Comparison of ENCODE assay signal across 14 cellular contexts in the genomic region with DNA sequence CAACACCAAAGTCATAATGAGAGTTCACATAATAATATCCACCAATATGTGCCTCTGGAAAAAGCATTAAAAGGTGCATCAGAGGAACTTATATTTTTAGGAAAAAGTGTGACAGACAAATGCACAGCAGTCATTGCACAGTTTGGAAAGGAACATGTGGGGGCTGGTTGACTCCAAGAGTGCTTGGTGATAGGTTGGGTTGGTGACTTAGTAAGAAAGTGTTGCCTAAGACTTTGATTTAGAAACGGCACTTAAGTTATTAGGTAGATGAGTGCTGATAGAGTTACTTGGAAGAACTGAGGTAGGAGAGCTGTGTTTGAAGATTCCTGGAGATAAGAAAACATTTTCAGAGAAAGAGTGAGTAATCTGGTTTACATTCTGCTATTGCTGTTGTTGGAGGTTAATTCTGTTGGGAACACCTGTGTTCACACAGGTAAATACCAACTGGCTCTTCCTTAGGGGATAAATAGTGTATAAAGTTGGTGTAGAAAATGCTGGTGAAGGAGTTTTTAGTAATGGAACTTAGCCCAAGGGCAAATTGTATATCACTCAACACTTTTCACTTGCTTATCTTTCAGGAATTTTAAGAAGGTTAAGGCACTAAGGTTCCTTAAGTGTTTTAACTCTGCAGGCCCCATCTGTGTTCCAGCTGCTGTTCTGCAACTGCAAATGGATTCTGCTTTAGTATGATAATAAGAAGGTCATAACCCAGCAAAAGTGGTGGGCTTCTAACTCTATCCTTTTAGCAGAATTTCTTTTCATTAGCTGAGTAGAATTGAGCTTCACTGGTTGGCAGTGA.
"Had no signal": no experiment of that assay in that cellular context is flagged by ENCODE, and none has a peak within 500 bp of the region (broad histone marks: within the 10 kb centered on the region; RNA-seq: fewer than 3 reads in every experiment).

No MANE protein-coding gene starts in this region.

- DNase-seq: activated effector memory CD4-positive, alpha-beta T cell treated with anti-CD3 and anti-CD28 coated beads, Interleukin-2, amount 50 U/mL, for 16 hours; activated T-cell treated with anti-CD3 and anti-CD28 coated beads, Interleukin-2, amount 50 U/mL, for 1 hour; amniotic stem cell; body of pancreas; dermis blood vessel endothelial cell; erythroblast; immature natural killer cell; pancreas; stomach; uterus had no signal

- H3K4me3 ChIP-seq: body of pancreas, pancreas, skin epidermis, stomach, thoracic aorta, uterus had no signal

- H3K27me3 ChIP-seq: body of pancreas, pancreas, stomach, uterus had no signal

- H3K9me3 ChIP-seq: body of pancreas, pancreas, stomach, thoracic aorta, uterus had no signal

- ATAC-seq: activated CD4-positive, CD25-positive, alpha-beta regulatory T cell treated with anti-CD3 and anti-CD28 coated beads, Interleukin-2, amount 50 U/mL, for 24 hours; activated naive CD4-positive, alpha-beta T cell treated with anti-CD3 and anti-CD28 coated beads, Interleukin-2, amount 50 U/mL, for 72 hours; body of pancreas; pancreas had no signal

- H3K27ac ChIP-seq: body of pancreas, pancreas, skin epidermis, stomach, thoracic aorta, uterus had no signal

- H3K36me3 ChIP-seq: pancreas, stomach, thoracic aorta, uterus had no signal

- FAIRE-seq: pancreas had no signal

- H3K4me1 ChIP-seq: body of pancreas, pancreas, uterus had no signal
